ENCODE assay signal across 12 cellular contexts in the genomic region with DNA sequence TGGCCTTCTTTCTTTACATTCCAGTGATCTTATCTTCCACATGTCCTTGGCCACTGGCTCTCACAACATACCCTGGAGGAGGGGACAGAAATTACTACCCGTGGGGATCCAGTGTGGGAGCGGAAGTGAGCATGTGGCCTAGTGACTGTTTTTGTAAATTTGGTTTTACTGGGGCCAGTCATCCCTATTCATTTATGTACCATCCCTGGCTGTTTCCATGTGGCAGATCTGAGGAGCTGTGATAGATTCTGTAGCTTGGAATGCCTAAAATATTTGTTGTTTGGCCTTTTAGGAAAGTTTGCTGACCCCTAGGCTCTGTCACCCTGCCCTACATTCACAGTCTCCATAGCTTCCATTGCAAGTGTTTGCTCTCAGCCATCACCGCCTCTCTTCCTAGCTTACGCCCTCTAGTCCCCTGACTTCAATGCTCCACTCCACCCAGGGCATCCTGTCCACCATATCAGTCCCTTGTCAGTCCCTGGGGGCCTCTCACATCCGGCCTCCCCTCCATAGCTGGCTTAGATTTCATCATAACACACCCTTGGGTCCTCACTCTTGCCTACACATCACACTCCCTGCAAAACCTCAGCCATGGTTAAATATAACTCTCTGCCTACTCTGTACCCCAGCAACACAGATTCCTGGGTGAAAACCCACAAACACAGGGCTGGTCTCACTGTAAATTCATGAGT. TPM values are rescaled to one million over a fixed set of nuclear protein-coding genes. Genes with fewer than 3 reads are reported as not detected.
DNase-seq lines count a peak whose midpoint lies in the region; ATAC-seq and TF ChIP-seq lines count a peak whose summit lies in the region.
"Had no signal": no experiment of that assay in that cellular context is flagged by ENCODE, and none has a peak within 500 bp of the region (broad histone marks: within the 10 kb centered on the region; RNA-seq: fewer than 3 reads in every experiment).

No MANE protein-coding gene starts in this region.

- H2BK5ac ChIP-seq in mesendoderm (ENCODE audit: low read length): no peak overlapping the region

- H3K9ac ChIP-seq in mesendoderm (ENCODE audit: low read length): no peak overlapping the region
- H3K9ac ChIP-seq: GM23248 had no signal

- H3K4me1 ChIP-seq in mesendoderm (ENCODE audit: control insufficient read depth, low read depth, low read length) (no peaks in the 10 kb centered on the region), sigmoid colon (no peaks in the 10 kb centered on the region)

- no peaks in the 10 kb centered on the region for H3K9me3 ChIP-seq in sigmoid colon
- H3K9me3 ChIP-seq: right lobe of liver had no signal

- peaks cover 59% of the 10 kb centered on the region for H3K36me3 Mint-ChIP-seq in activated CD8-positive, alpha-beta T cell treated with anti-CD3 and anti-CD28 coated beads for 36 hours (ENCODE audit: low read depth)

- H3K27me3 Mint-ChIP-seq in activated CD8-positive, alpha-beta T cell treated with anti-CD3 and anti-CD28 coated beads for 36 hours: no peaks in the 10 kb centered on the region

- H3K23ac ChIP-seq in mesendoderm (ENCODE audit: low read length): no peak overlapping the region

- no peak overlapping the region for H4K5ac ChIP-seq in mesendoderm (ENCODE audit: low read length)

- peak overlapping the region; percentile 4 for H3K27ac Mint-ChIP-seq in activated CD8-positive, alpha-beta T cell treated with anti-CD3 and anti-CD28 coated beads for 36 hours

- H4K8ac ChIP-seq in mesendoderm (ENCODE audit: low read depth, low read length): no peak overlapping the region

- peaks cover 11% of the 10 kb centered on the region for H3K79me2 ChIP-seq in mesendoderm (ENCODE audit: control insufficient read depth, insufficient read depth, low read length)

- H3K4me3 Mint-ChIP-seq in activated CD8-positive, alpha-beta T cell treated with anti-CD3 and anti-CD28 coated beads for 36 hours: no peak overlapping the region

- no peak overlapping the region for H3K18ac ChIP-seq in mesendoderm (ENCODE audit: low read length)

- no peak overlapping the region for H3K56ac ChIP-seq in mesendoderm (ENCODE audit: low read length)

- no peak overlapping the region for H3K4ac ChIP-seq in mesendoderm (ENCODE audit: low read depth, low read length)

- H3K4me3 ChIP-seq in mesendoderm (ENCODE audit: low read length) (no peak overlapping the region), sigmoid colon (no peak overlapping the region)
- H3K4me3 ChIP-seq: GM23248, right lobe of liver had no signal

- H2AK5ac ChIP-seq in mesendoderm (ENCODE audit: low read length): no peak overlapping the region

- DNase-seq in activated CD8-positive, alpha-beta T cell treated with anti-CD3 and anti-CD28 coated beads for 36 hours: peak; percentile 3
- DNase-seq in mesendoderm (peak; percentile 78), CD1c-positive myeloid dendritic cell (ENCODE audit: extremely low spot score) (no peak), activated gamma-delta T cell treated with Interleukin-2 at 50 U/mL for 16 hours (no peak), hypothalamus (lab: John Stamatoyannopoulos, UW) (no peak), sigmoid colon (no peak)
- DNase-seq: GM23248; NCI-H69; stimulated activated naive CD4-positive, alpha-beta T cell had no signal

- H2BK120ac ChIP-seq in mesendoderm (ENCODE audit: low read depth, low read length): no peak overlapping the region

- intact Hi-C loops in activated CD8-positive, alpha-beta T cell treated with anti-CD3 and anti-CD28 coated beads for 36 hours (cut with micrococcal nuclease): no loop called here
- intact Hi-C loops in sigmoid colon (cut with DNase I): no loop called here

- H3K79me1 ChIP-seq in mesendoderm (ENCODE audit: low read length): peaks cover 37% of the 10 kb centered on the region

- POLR2A ChIA-PET in activated CD8-positive, alpha-beta T cell treated with anti-CD3 and anti-CD28 coated beads for 36 hours (lab: Charles Lee): interaction anchor here (1.2 kb wide), 1 partner anchor 10 kb away, joined by 3 read pairs; no protein-coding TSS in a partner anchor

- H3K27me3 ChIP-seq in mesendoderm (ENCODE audit: insufficient read depth, low read length, poor library complexity): no peaks in the 10 kb centered on the region
- H3K27me3 ChIP-seq in sigmoid colon: no peaks in the 10 kb centered on the region
- H3K27me3 ChIP-seq: right lobe of liver had no signal

- no peak for TF ChIP-seq EP300 in sigmoid colon (IDR thresholded peaks at IDR 0.05)

- peak; percentile 53 for ATAC-seq in GM18499 (IDR thresholded peaks at IDR 0.05; ENCODE audit: insufficient read depth, unreplicated experiment)
- ATAC-seq in HG03108 (IDR thresholded peaks at IDR 0.05; ENCODE audit: unreplicated experiment): peak; percentile 57
- peak; percentile 30 for ATAC-seq in activated CD8-positive, alpha-beta T cell treated with anti-CD3 and anti-CD28 coated beads for 36 hours
- ATAC-seq: right lobe of liver had no signal

- no peak for TF ChIP-seq CTCF in activated CD8-positive, alpha-beta T cell treated with anti-CD3 and anti-CD28 coated beads for 36 hours (IDR thresholded peaks at IDR 0.05)
- no peak for TF ChIP-seq CTCF in sigmoid colon (IDR thresholded peaks at IDR 0.05)

- WGBS in mesendoderm (ENCODE audit: extremely low coverage, insufficient coverage, low lambda C conversion rate): no CpG with 5 or more reads among the region's 5 CpGs
- WGBS in sigmoid colon, 2 donors: 84 to 87% methylated on average over 5 of the region's 5 CpGs

- no peak overlapping the region for H3K4me2 ChIP-seq in mesendoderm (ENCODE audit: low read length)

- no peaks in the 10 kb centered on the region for H3K9me3 Mint-ChIP-seq in activated CD8-positive, alpha-beta T cell treated with anti-CD3 and anti-CD28 coated beads for 36 hours

- no peak for TF ChIP-seq POLR2A in sigmoid colon (IDR thresholded peaks at IDR 0.05)

- no peak overlapping the region for H2BK15ac ChIP-seq in mesendoderm (replicated peaks; ENCODE audit: low read depth)

- peaks cover 44% of the 10 kb centered on the region for H3K36me3 ChIP-seq in mesendoderm (ENCODE audit: control insufficient read depth, insufficient read depth, low read length)
- H3K36me3 ChIP-seq in sigmoid colon: no peaks in the 10 kb centered on the region

- H3K4me1 Mint-ChIP-seq in activated CD8-positive, alpha-beta T cell treated with anti-CD3 and anti-CD28 coated beads for 36 hours (ENCODE audit: low read depth): no peaks in the 10 kb centered on the region

- peak overlapping the region; percentile 16 for H3K27ac ChIP-seq in mesendoderm (ENCODE audit: low read depth, low read length)
- no peak overlapping the region for H3K27ac ChIP-seq in sigmoid colon
- H3K27ac ChIP-seq: GM23248 had no signal

- CTCF ChIA-PET in activated CD8-positive, alpha-beta T cell treated with anti-CD3 and anti-CD28 coated beads for 36 hours (lab: Charles Lee): no interaction called here

RNA-seq across cellular contexts. Expression of gene DHCR24, which starts 25.8 kb away (rescaled TPM):
- 10 to 100 TPM; 59.5 to 64.7 TPM for total RNA-seq in activated CD8-positive, alpha-beta T cell treated with anti-CD3 and anti-CD28 coated beads for 36 hours
- 466 TPM for polyA plus RNA-seq in mesendoderm (2013, experiment 1 of 2)
- 464 TPM for polyA plus RNA-seq in mesendoderm (2013, experiment 2 of 2)
- total RNA-seq in sigmoid colon: 10 to 100 TPM in 1 of 4 donors, 1 to 10 TPM in 3; 4.4 to 22.1 (median 9.0) TPM
- polyA plus RNA-seq in sigmoid colon: 100 to 1,000 TPM in 1 of 3 donors, 10 to 100 TPM in 2; 12.6 to 194 (median 17.6) TPM

Comparison
In these comparisons a context has a peak if more than half of its experiments do, and no peak if none do; other contexts are left out.
1. DNase-seq: peak in activated CD8-positive, alpha-beta T cell treated with anti-CD3 and anti-CD28 coated beads for 36 hours (single experiment) and mesendoderm (single experiment); none in CD1c-positive myeloid dendritic cell (single experiment), activated gamma-delta T cell treated with Interleukin-2 at 50 U/mL for 16 hours (single experiment), hypothalamus (0 of 51) and sigmoid colon (single experiment).
2. Peak in every context shown above with its lines, with median percentiles within 50 percentile points of each other: ATAC-seq.